In genomic region chr1:64996541-64997257, GRCh38 we compare ENCODE assay signal across 22 cellular contexts.
"Had no signal": no experiment of that assay in that cellular context is flagged by ENCODE, and none has a peak within 500 bp of the region (broad histone marks: within the 10 kb centered on the region; RNA-seq: fewer than 3 reads in every experiment).

No MANE protein-coding gene starts in this region.

- H3K9me3 ChIP-seq: MG63 had no signal

- H3K27ac ChIP-seq: RWPE1 had no signal

- H3K27me3 ChIP-seq: MG63 had no signal

- ATAC-seq: Panc1, PC-3, SK-N-SH treated with all-trans-retinoic acid at 6 μM for 48 hours, T-helper 17 cell had no signal

- H3K36me3 ChIP-seq: MG63 had no signal

- DNase-seq: KBM-7, MG63, NCI-H1092 treated with DMSO at 0.1 percent for 48 hours, NCI-H1417, NCI-H1436 treated with DMSO at 0.1 percent for 48 hours, NCI-H1694, NCI-H2029, NCI-H2081 treated with DMSO at 0.1 percent for 48 hours, NCI-H2171, NCI-H226, NCI-H446, NCI-H510A, NCI-H524 treated with DMSO at 0.1 percent for 48 hours, NCI-H69, NCI-H774, PC-3, SHP77, T-helper 1 cell, T-helper 17 cell had no signal

- H3K4me3 ChIP-seq: MG63 had no signal
